8 cellular contexts compared by ENCODE assay signal in genomic region chr5:140042551-140043507, GRCh38. TPM values are rescaled to one million over a fixed set of nuclear protein-coding genes. Genes with fewer than 3 reads are reported as not detected.
DNase-seq lines count a peak whose midpoint lies in the region; ATAC-seq, FAIRE-seq and TF ChIP-seq lines count a peak whose summit lies in the region.

NRG2 (minus strand) TSS chr5:140043299.

- H3K9ac ChIP-seq in BLaER1 = peak within 1 kb of the TSS; percentile 28; the same call in 1 of the 2 replicates
- H3K9ac ChIP-seq in PC-3 (ENCODE audit: low read length) = peak within 1 kb of the TSS; percentile 40
- peak within 1 kb of the TSS; percentile 83 for H3K9ac ChIP-seq in neural cell (ENCODE audit: low read length)

- no peaks in the 10 kb centered on the region for H3K36me3 ChIP-seq in BLaER1
- H3K36me3 ChIP-seq in PC-3 (ENCODE audit: low read depth, low read length) = no peaks in the 10 kb centered on the region
- no peaks in the 10 kb centered on the region for H3K36me3 ChIP-seq in neural cell (ENCODE audit: insufficient read depth, low read length)
- no peaks in the 10 kb centered on the region for H3K36me3 ChIP-seq in thyroid gland

- FAIRE-seq in GM19239 (lab: Jason Lieb, UNC) = no peak

- H3K4me2 ChIP-seq in BLaER1 (peak within 1 kb of the TSS; percentile 91), PC-3 (ENCODE audit: low read length) (peak within 1 kb of the TSS; percentile 99), neural cell (ENCODE audit: low read length) (peak within 1 kb of the TSS; percentile 37)

- peak; percentile 59 for TF ChIP-seq EP300 in neural cell (conservative IDR thresholded peaks at IDR 0.05; ENCODE audit: poor library complexity, severe bottlenecking)

- H3K9me2 ChIP-seq in PC-3 (replicated peaks; ENCODE audit: low read length) = no peaks in the 10 kb centered on the region
- H3K9me2 ChIP-seq in neural cell (ENCODE audit: insufficient read depth, low read length) = no peaks in the 10 kb centered on the region

- 0 to 1% methylated on average over 13 to 14 of the region's 91 CpGs for WGBS in thyroid gland, 2 donors

- H4K20me1 ChIP-seq in BLaER1 (peaks cover 10% of the 10 kb centered on the region; the same call in 1 of the 2 replicates), PC-3 (ENCODE audit: low read length) (no peaks in the 10 kb centered on the region), neural cell (ENCODE audit: insufficient read depth) (no peaks in the 10 kb centered on the region)

- peak within 1 kb of the TSS; percentile 71 for H3K4me3 ChIP-seq in BLaER1
- peak within 1 kb of the TSS; percentile 86 for H3K4me3 ChIP-seq in PC-3 (ENCODE audit: low read length)
- H3K4me3 ChIP-seq in neural cell (ENCODE audit: low read length) = peak within 1 kb of the TSS; percentile 89
- peak within 1 kb of the TSS; percentile 53 to 79 (median 59) for H3K4me3 ChIP-seq in thyroid gland (replicated peaks in 1 of 3)

- H3K79me2 ChIP-seq in PC-3 (ENCODE audit: low read length) (peaks cover 3% of the 10 kb centered on the region; the same call in 1 of the 2 replicates), neural cell (replicated peaks; ENCODE audit: insufficient read depth, low read length) (no peaks in the 10 kb centered on the region)

- CTCF ChIA-PET in PC-3 (lab: Charles Lee) = interaction anchor here (0.6 to 1.7 kb wide), 2 partner anchors 62 to 74 kb away, joined by 4 to 9 read pairs; no protein-coding TSS in a partner anchor

- H3K27me3 ChIP-seq in BLaER1 (peaks cover 75% of the 10 kb centered on the region), PC-3 (ENCODE audit: low read length) (no peaks in the 10 kb centered on the region), foreskin keratinocyte (peaks cover 78% of the 10 kb centered on the region), neural cell (ENCODE audit: insufficient read depth, low read depth, low read length) (peaks cover 40% of the 10 kb centered on the region), thyroid gland (no peaks in the 10 kb centered on the region)

- H3K4me1 ChIP-seq in BLaER1 = peaks cover 22% of the 10 kb centered on the region
- H3K4me1 ChIP-seq in PC-3 (ENCODE audit: insufficient read depth, low read length) = peaks cover 25% of the 10 kb centered on the region
- no peaks in the 10 kb centered on the region for H3K4me1 ChIP-seq in foreskin keratinocyte
- peaks cover 12 to 28% of the 10 kb centered on the region in 2 donors for H3K4me1 ChIP-seq in thyroid gland

- intact Hi-C loops in PC-3 (cut with micrococcal nuclease) (loop anchor here (1.0 to 5.0 kb wide), 3 partner anchors 58 to 256 kb away; no protein-coding TSS in a partner anchor), thyroid gland (cut with DNase I) (no loop called here)

- TF ChIP-seq CTCF in PC-3 (conservative IDR thresholded peaks at IDR 0.05; ENCODE audit: low read depth, low read length) (peak; percentile 56), foreskin keratinocyte (conservative IDR thresholded peaks at IDR 0.05) (peak; percentile 55), neural cell (IDR thresholded peaks at IDR 0.05; ENCODE audit: poor library complexity, severe bottlenecking) (peak; percentile 91), thyroid gland (IDR thresholded peaks at IDR 0.05) (peak in 4 of 6 experiments; percentile 13 to 50 (median 34))

- BruUV-seq in PC-3 (replicated peaks; lab: Mats Ljungman, UMichigan) = no TSS peak

- DNase-seq in GM19239 (ENCODE audit: insufficient read length, low spot score) (peak; percentile 62), PC-3 (peak; percentile 53), foreskin keratinocyte (peak in 1 of 2 donors; percentile 19), thyroid gland (peak; percentile 50 to 52)
- peak; percentile 74 for DNase-seq in activated effector memory CD4-positive, alpha-beta T cell treated with anti-CD3 and anti-CD28 coated beads, Interleukin-2, amount 50 U/mL, for 16 hours

- no peak within 1 kb of the TSS for H3K27ac ChIP-seq in BLaER1
- H3K27ac ChIP-seq in PC-3 (ENCODE audit: low read length) = 0 out of 2 replicates have a peak within 1 kb of the TSS, but pooled peaks have one; percentile 16
- H3K27ac ChIP-seq in foreskin keratinocyte = no peak within 1 kb of the TSS
- peak within 1 kb of the TSS; percentile 80 for H3K27ac ChIP-seq in neural cell (ENCODE audit: low read length)
- H3K27ac ChIP-seq in thyroid gland = peak within 1 kb of the TSS in 2 of 3 donors; percentile 0 to 28

- H3F3A ChIP-seq in PC-3 (ENCODE audit: low read length, unreplicated experiment) (no peaks in the 10 kb centered on the region), neural cell (ENCODE audit: insufficient read depth, low read length, poor library complexity, severe bottlenecking) (no peaks in the 10 kb centered on the region)

- peak; percentile 21 for TF ChIP-seq RAD21 in neural cell (conservative IDR thresholded peaks at IDR 0.05)

- H2AFZ ChIP-seq in PC-3 (ENCODE audit: low read length) (peak within 1 kb of the TSS; percentile 75), neural cell (ENCODE audit: low read depth, low read length) (peak within 1 kb of the TSS; percentile 69)

- no peaks in the 10 kb centered on the region for H3K9me3 ChIP-seq in BLaER1
- H3K9me3 ChIP-seq in PC-3 (ENCODE audit: low read length) = no peaks in the 10 kb centered on the region
- no peaks in the 10 kb centered on the region for H3K9me3 ChIP-seq in neural cell (ENCODE audit: low read length)
- no peaks in the 10 kb centered on the region for H3K9me3 ChIP-seq in thyroid gland

- ATAC-seq in HG03432 (IDR thresholded peaks at IDR 0.05; ENCODE audit: unreplicated experiment) = peak; percentile 78
- peak; percentile 58 for ATAC-seq in PC-3
- peak; percentile 77 for ATAC-seq in foreskin keratinocyte

- POLR2A ChIA-PET in PC-3 (lab: Charles Lee; ENCODE audit: unreplicated experiment) = no interaction called here

- TF ChIP-seq POLR2A in thyroid gland (IDR thresholded peaks at IDR 0.05) = no peak

TF ChIP-seq in neural cell, 6 proteins besides CTCF, POLR2A, EP300 and RAD21:
- TF ChIP-seq TAF1 (IDR thresholded peaks at IDR 0.05; ENCODE audit: low read depth) (peak; percentile 74), POLR2AphosphoS5 (IDR thresholded peaks at IDR 0.05) (peak; percentile 89), MXI1 (conservative IDR thresholded peaks at IDR 0.05; ENCODE audit: poor library complexity, severe bottlenecking) (peak; percentile 49), REST (IDR thresholded peaks at IDR 0.05; ENCODE audit: borderline replicate concordance) (peak; percentile 75), EZH2 (IDR thresholded peaks at IDR 0.05; ENCODE audit: borderline replicate concordance, insufficient read depth, low read length, poor library complexity, severe bottlenecking) (no peak), SMC3 (conservative IDR thresholded peaks at IDR 0.05; ENCODE audit: poor library complexity) (peak; percentile 30)

RNA-seq across cellular contexts. Expression of gene NRG2, which starts in this region (rescaled TPM):
- total RNA-seq in PC-3 (2014; rRNA removed) = 1.8 and 3.2 TPM in 2 replicates
- 0.42 and 0.58 TPM in 2 replicates for total RNA-seq in foreskin keratinocyte
- 0.20 and 0.29 TPM in 2 replicates for polyA plus RNA-seq in foreskin keratinocyte
- polyA plus RNA-seq in neural cell = 5.4 and 5.6 TPM in 2 replicates
- polyA minus RNA-seq in neural cell = 8.5 and 10.7 TPM in 2 replicates
- 1 to 10 TPM; 1.1 to 2.9 (median 1.8) TPM for total RNA-seq in thyroid gland

Comparison
In these comparisons a context has a peak if more than half of its experiments do, and no peak if none do; other contexts are left out.
1. Peak in ATAC-seq in foreskin keratinocyte; RNA of the gene not detected or under 1 TPM.
2. H3K27ac ChIP-seq: peak in PC-3 (single experiment), neural cell (single experiment) and thyroid gland (2 of 3); none in BLaER1 (single experiment) and foreskin keratinocyte (single experiment).
3. H3K4me2 ChIP-seq: peak in every context shown above with its lines; median percentile 99 in PC-3; 91 in BLaER1; 37 in neural cell.
4. H3K9ac ChIP-seq: peak in every context shown above with its lines; median percentile 83 in neural cell; 40 in PC-3; 28 in BLaER1.
5. CTCF ChIP-seq: peak in every context shown above with its lines; median percentile 91 in neural cell; 56 in PC-3; 55 in foreskin keratinocyte; 34 in thyroid gland.
6. Peak in every context shown above with its lines, with median percentiles within 50 percentile points of each other: H3K4me3 ChIP-seq and ATAC-seq.